In genomic region chr14:68085742-68086141, GRCh38 we compare ENCODE assay signal across 21 cellular contexts.
A peak's percentile ranks its signal among the peaks of the same experiment; 100 is the strongest.
DNase-seq lines count a peak whose midpoint lies in the region; ATAC-seq and TF ChIP-seq lines count a peak whose summit lies in the region.
"Had no signal": no experiment of that assay in that cellular context is flagged by ENCODE, and none has a peak within 500 bp of the region (broad histone marks: within the 10 kb centered on the region; RNA-seq: fewer than 3 reads in every experiment).

No MANE protein-coding gene starts in this region.

- H3K27me3 Mint-ChIP-seq in WTC11 (ENCODE audit: low read depth) (no peaks in the 10 kb centered on the region), mesothelial cell of epicardium (ENCODE audit: low read depth) (no peaks in the 10 kb centered on the region)
- H3K27me3 Mint-ChIP-seq in activated naive CD4-positive, alpha-beta T cell treated with anti-CD3 and anti-CD28 coated beads, Interleukin-2, amount 10 ng/mL, durations not matched to agents 7 days and 5 days = no peaks in the 10 kb centered on the region
- H3K27me3 Mint-ChIP-seq: stimulated activated naive CD8-positive, alpha-beta T cell treated with anti-CD3 and anti-CD28 coated beads, Interleukin-15, amount 100 ng/mL, for 72 hours had no signal

- H3K36me3 Mint-ChIP-seq in WTC11 (no peaks in the 10 kb centered on the region), mesothelial cell of epicardium (no peaks in the 10 kb centered on the region)
- no peaks in the 10 kb centered on the region for H3K36me3 Mint-ChIP-seq in activated naive CD4-positive, alpha-beta T cell treated with anti-CD3 and anti-CD28 coated beads, Interleukin-2, amount 10 ng/mL, durations not matched to agents 7 days and 5 days
- H3K36me3 Mint-ChIP-seq: immature natural killer cell had no signal

- H3K4me3 ChIP-seq in HEK293 (ENCODE audit: low read depth, low read length) = no peak overlapping the region
- H3K4me3 ChIP-seq in testis = no peak overlapping the region
- H3K4me3 ChIP-seq: mucosa of descending colon, upper lobe of right lung had no signal

- no peak overlapping the region for H3K4me3 Mint-ChIP-seq in WTC11
- no peak overlapping the region for H3K4me3 Mint-ChIP-seq in mesothelial cell of epicardium
- H3K4me3 Mint-ChIP-seq in activated naive CD4-positive, alpha-beta T cell treated with anti-CD3 and anti-CD28 coated beads, Interleukin-2, amount 10 ng/mL, durations not matched to agents 7 days and 5 days = no peak overlapping the region
- H3K4me3 Mint-ChIP-seq: activated T-cell treated with anti-CD3 and anti-CD28 coated beads, Interleukin-2, amount 50 U/mL, for 4 hours; immature natural killer cell; stimulated activated naive CD8-positive, alpha-beta T cell treated with anti-CD3 and anti-CD28 coated beads, Interleukin-15, amount 100 ng/mL, for 72 hours had no signal

- no peak for TF ChIP-seq POLR2A in testis (IDR thresholded peaks at IDR 0.05)

- no peaks in the 10 kb centered on the region for H3K27me3 ChIP-seq in testis
- H3K27me3 ChIP-seq: neutrophil, upper lobe of right lung had no signal

- CTCF ChIA-PET in HEK293 (lab: Yijun Ruan, JAX) = interaction anchor here (0.6 to 1.3 kb wide), 3 partner anchors 10 to 152 kb away, joined by 4 to 5 read pairs (median 4); no protein-coding TSS in a partner anchor
- CTCF ChIA-PET in WTC11 (lab: Charles Lee) = interaction anchor here (1.7 kb wide), 1 partner anchor 165 kb away, joined by 4 read pairs; no protein-coding TSS in a partner anchor
- CTCF ChIA-PET in activated naive CD4-positive, alpha-beta T cell treated with anti-CD3 and anti-CD28 coated beads, Interleukin-2, amount 10 ng/mL, durations not matched to agents 7 days and 5 days (lab: Charles Lee) = no interaction called here

- H3K4me1 Mint-ChIP-seq in WTC11 = peaks cover 37% of the 10 kb centered on the region
- H3K4me1 Mint-ChIP-seq in mesothelial cell of epicardium = peaks cover 55% of the 10 kb centered on the region
- H3K4me1 Mint-ChIP-seq in activated naive CD4-positive, alpha-beta T cell treated with anti-CD3 and anti-CD28 coated beads, Interleukin-2, amount 10 ng/mL, durations not matched to agents 7 days and 5 days = peaks cover 2% of the 10 kb centered on the region
- H3K4me1 Mint-ChIP-seq: immature natural killer cell had no signal

- H3K4me1 ChIP-seq in HEK293 (ENCODE audit: control insufficient read depth, insufficient read depth, low read length) (peaks cover 28% of the 10 kb centered on the region), testis (peaks cover 15% of the 10 kb centered on the region)
- H3K4me1 ChIP-seq: upper lobe of right lung had no signal

- H3K9me3 Mint-ChIP-seq in WTC11 (no peaks in the 10 kb centered on the region), mesothelial cell of epicardium (no peaks in the 10 kb centered on the region)
- no peaks in the 10 kb centered on the region for H3K9me3 Mint-ChIP-seq in activated naive CD4-positive, alpha-beta T cell treated with anti-CD3 and anti-CD28 coated beads, Interleukin-2, amount 10 ng/mL, durations not matched to agents 7 days and 5 days
- H3K9me3 Mint-ChIP-seq: activated T-cell treated with anti-CD3 and anti-CD28 coated beads, Interleukin-2, amount 50 U/mL, for 4 hours; immature natural killer cell had no signal

- peak; percentile 13 for DNase-seq in WTC11 (ENCODE audit: low spot score)
- DNase-seq in mesothelial cell of epicardium (ENCODE audit: low spot score in 2 of 2, unreplicated experiment in 2 of 2) = no peak
- peak; percentile 61 for DNase-seq in testis
- DNase-seq in NCI-H2081 (lab: John Stamatoyannopoulos, UW) = no peak
- DNase-seq in DMS53 treated with DMSO at 0.1 percent for 48 hours (lab: John Stamatoyannopoulos, UW; ENCODE audit: unreplicated experiment) = no peak
- no peak for DNase-seq in activated naive CD4-positive, alpha-beta T cell treated with anti-CD3 and anti-CD28 coated beads, Interleukin-2, amount 10 ng/mL, durations not matched to agents 7 days and 5 days
- DNase-seq: activated CD8-positive, alpha-beta memory T cell treated with anti-CD3 and anti-CD28 coated beads for 24 hours; activated naive CD4-positive, alpha-beta T cell treated with anti-CD3 and anti-CD28 coated beads, Interleukin-2, amount 50 U/mL, for 16 hours; activated T-cell treated with anti-CD3 and anti-CD28 coated beads, Interleukin-2, amount 50 U/mL, for 4 hours; anterior cingulate cortex; immature natural killer cell; KG1; left ventricle myocardium superior; NCI-H187; NCI-H69; stimulated activated naive CD8-positive, alpha-beta T cell treated with anti-CD3 and anti-CD28 coated beads, Interleukin-15, amount 100 ng/mL, for 72 hours; upper lobe of right lung had no signal

- ATAC-seq in WTC11 = peak; percentile 66
- ATAC-seq: activated T-cell treated with anti-CD3 and anti-CD28 coated beads, Interleukin-2, amount 50 U/mL, for 4 hours; left ventricle myocardium superior; stimulated activated naive CD8-positive, alpha-beta T cell treated with anti-CD3 and anti-CD28 coated beads, Interleukin-15, amount 100 ng/mL, for 72 hours; upper lobe of right lung had no signal

- H3K36me3 ChIP-seq in HEK293 (ENCODE audit: control insufficient read depth in 2 of 2, insufficient read depth in 1 of 2, low read length in 2 of 2) (no peaks in the 10 kb centered on the region), testis (ENCODE audit: low read depth, missing control alignments) (no peaks in the 10 kb centered on the region)
- H3K36me3 ChIP-seq: neutrophil, upper lobe of right lung had no signal

- no peak for TF ChIP-seq CTCF in HEK293 (tag by site-specific recombination; IDR thresholded peaks at IDR 0.05)
- TF ChIP-seq CTCF in WTC11 (IDR thresholded peaks at IDR 0.05) = no peak
- TF ChIP-seq CTCF in mesothelial cell of epicardium (IDR thresholded peaks at IDR 0.05; ENCODE audit: unreplicated experiment) = no peak
- no peak for TF ChIP-seq CTCF in testis (IDR thresholded peaks at IDR 0.05)

- H3K27ac ChIP-seq in HEK293 (ENCODE audit: extremely low read depth, low read depth, low read length) = no peak overlapping the region
- H3K27ac ChIP-seq in testis = peak overlapping the region; percentile 72
- H3K27ac ChIP-seq: C4-2B, neutrophil, upper lobe of right lung had no signal

- 21 to 29% methylated on average over 8 of the region's 8 CpGs for WGBS in testis, 2 donors

- POLR2A ChIA-PET in HEK293 (lab: Yijun Ruan, JAX) = no interaction called here
- POLR2A ChIA-PET in WTC11 (lab: Charles Lee) = no interaction called here

- H3K9me3 ChIP-seq in HEK293 (ENCODE audit: control insufficient read depth, insufficient read depth, low read depth, low read length) = no peaks in the 10 kb centered on the region
- H3K9me3 ChIP-seq in testis = no peaks in the 10 kb centered on the region
- H3K9me3 ChIP-seq: mucosa of descending colon, neutrophil, upper lobe of right lung had no signal

- peak overlapping the region; percentile 58; the same call in 1 of the 2 replicates for H3K27ac Mint-ChIP-seq in WTC11
- peak overlapping the region; percentile 73 for H3K27ac Mint-ChIP-seq in mesothelial cell of epicardium
- H3K27ac Mint-ChIP-seq in activated naive CD4-positive, alpha-beta T cell treated with anti-CD3 and anti-CD28 coated beads, Interleukin-2, amount 10 ng/mL, durations not matched to agents 7 days and 5 days = no peak overlapping the region
- H3K27ac Mint-ChIP-seq: stimulated activated naive CD8-positive, alpha-beta T cell treated with anti-CD3 and anti-CD28 coated beads, Interleukin-15, amount 100 ng/mL, for 72 hours had no signal

- intact Hi-C loops in testis (cut with DNase I; ENCODE audit: low total_unique reads) = no loop called here

TF ChIP-seq in HEK293, 187 proteins besides CTCF, POLR2A, EP300 and RAD21 (continues in another document):
- TF ChIP-seq ZNF404 (tag by site-specific recombination; IDR thresholded peaks at IDR 0.05) (no peak), EGR2 (tag by site-specific recombination; IDR thresholded peaks at IDR 0.05; ENCODE audit: low read depth) (peak; percentile 80), ZIC2 (tag by site-specific recombination; IDR thresholded peaks at IDR 0.05) (peak; percentile 98), ZFHX2 (tag by site-specific recombination; conservative IDR thresholded peaks at IDR 0.05) (peak; percentile 89), FEZF1 (tag by site-specific recombination; IDR thresholded peaks at IDR 0.05) (peak; percentile 61), GFI1B (tag by site-specific recombination; IDR thresholded peaks at IDR 0.05) (no peak), ZNF239 (tag by site-specific recombination; IDR thresholded peaks at IDR 0.05) (no peak), ZNF529 (tag by site-specific recombination; IDR thresholded peaks at IDR 0.05; ENCODE audit: insufficient replicate concordance) (no peak)

TF ChIP-seq in WTC11, 78 proteins besides CTCF, POLR2A, EP300 and RAD21:
- TF ChIP-seq ZNF423 (CRISPR knock-in tag; IDR thresholded peaks at IDR 0.05) (peak; percentile 51; the same call in 1 of the 2 replicates), SOX15 (CRISPR knock-in tag; IDR thresholded peaks at IDR 0.05) (no peak)

Comparison
In these comparisons a context has a peak if more than half of its experiments do, and no peak if none do; other contexts are left out.
1. DNase-seq: peak in WTC11 (single experiment) and testis (single experiment); none in mesothelial cell of epicardium (0 of 2), NCI-H2081 (0 of 2), DMS53 treated with DMSO at 0.1 percent for 48 hours (single experiment) and activated naive CD4-positive, alpha-beta T cell treated with anti-CD3 and anti-CD28 coated beads, Interleukin-2, amount 10 ng/mL, durations not matched to agents 7 days and 5 days (single experiment).
2. Of the 8 proteins assayed by ChIP-seq in both HEK293 and WTC11: peak only in HEK293: none; only in WTC11: ZNF423; in both: none; in neither: 7.